16 cellular contexts compared by ENCODE assay signal in the genomic region with DNA sequence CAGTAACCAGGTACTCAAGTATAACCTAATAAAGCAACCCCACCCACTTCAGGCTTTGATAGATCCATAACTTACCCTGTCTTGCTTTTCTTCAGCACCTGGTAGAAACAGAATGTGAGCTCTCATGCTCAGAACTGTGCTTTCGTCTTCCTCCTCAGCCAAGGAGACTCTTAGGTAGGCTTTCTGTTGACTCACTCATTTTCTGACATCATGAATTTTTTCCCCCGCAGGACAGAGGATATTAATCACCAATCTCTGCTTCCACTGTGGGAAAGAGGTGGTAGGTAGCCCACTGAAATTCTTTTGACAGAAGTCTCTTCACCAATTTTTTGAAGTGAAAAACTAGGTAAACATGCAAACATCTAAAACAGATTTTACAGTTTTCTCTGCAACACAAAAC.
"Had no signal": no experiment of that assay in that cellular context is flagged by ENCODE, and none has a peak within 500 bp of the region (broad histone marks: within the 10 kb centered on the region; RNA-seq: fewer than 3 reads in every experiment).

No MANE protein-coding gene starts in this region.

- H3K9me3 Mint-ChIP-seq: activated B cell treated with CpG ODN at 0.5 μM for 24 hours; activated CD4-positive, alpha-beta T cell treated with anti-CD3 and anti-CD28 coated beads, Interleukin-2, amount 10 ng/mL, durations not matched to agents 24 days and 14 days; activated T-helper 1 cell treated with anti-CD3 and anti-CD28 coated beads, Interleukin-12 subunit alpha, Interleukin-12 subunit beta, Interleukin-2, Interleukin-4 antibody, amounts not matched to agents 30 ng/mL and 10 ng/mL and 1 ng/mL, durations not matched to agents 14 hours and 24 hours and 36 hours; nephron had no signal

- DNase-seq: activated B cell treated with CpG ODN at 0.5 μM for 24 hours; activated CD4-positive, alpha-beta T cell treated with anti-CD3 and anti-CD28 coated beads, Interleukin-2, amount 10 ng/mL, durations not matched to agents 24 days and 14 days; activated CD8-positive, alpha-beta memory T cell treated with anti-CD3 and anti-CD28 coated beads for 24 hours; activated naive CD4-positive, alpha-beta T cell treated with Interleukin-2 at 50 U/mL for 16 hours; aorta; dorsolateral prefrontal cortex; right cardiac atrium; stomach; T-helper 2 cell; testis; upper lobe of right lung had no signal

- H3K4me2 ChIP-seq: hepatocyte had no signal

- H2AFZ ChIP-seq: hepatocyte had no signal

- H3K4me1 Mint-ChIP-seq: activated B cell treated with CpG ODN at 0.5 μM for 24 hours; activated CD4-positive, alpha-beta T cell treated with anti-CD3 and anti-CD28 coated beads, Interleukin-2, amount 10 ng/mL, durations not matched to agents 24 days and 14 days; nephron had no signal

- H3K27ac ChIP-seq: cardiac muscle cell, dorsolateral prefrontal cortex, hepatocyte, stomach, testis, upper lobe of right lung had no signal

- H3K27me3 ChIP-seq: cardiac muscle cell, dorsolateral prefrontal cortex, hepatocyte, stomach, testis, upper lobe of right lung had no signal

- H3K9me3 ChIP-seq: stomach, testis, upper lobe of right lung had no signal

- H3K4me3 ChIP-seq: cardiac muscle cell, dorsolateral prefrontal cortex, hepatocyte, stomach, testis, upper lobe of right lung had no signal

- ATAC-seq: right cardiac atrium, upper lobe of right lung had no signal

- H3K27me3 Mint-ChIP-seq: activated B cell treated with CpG ODN at 0.5 μM for 24 hours; activated CD4-positive, alpha-beta T cell treated with anti-CD3 and anti-CD28 coated beads, Interleukin-2, amount 10 ng/mL, durations not matched to agents 24 days and 14 days; progenitor cell of endocrine pancreas had no signal

- H3K4me3 Mint-ChIP-seq: activated B cell treated with CpG ODN at 0.5 μM for 24 hours; activated CD4-positive, alpha-beta T cell treated with anti-CD3 and anti-CD28 coated beads, Interleukin-2, amount 10 ng/mL, durations not matched to agents 24 days and 14 days; activated T-helper 1 cell treated with anti-CD3 and anti-CD28 coated beads, Interleukin-12 subunit alpha, Interleukin-12 subunit beta, Interleukin-2, Interleukin-4 antibody, amounts not matched to agents 30 ng/mL and 10 ng/mL and 1 ng/mL, durations not matched to agents 14 hours and 24 hours and 36 hours; nephron had no signal

- H3K4me1 ChIP-seq: stomach, testis, upper lobe of right lung had no signal

- H3K27ac Mint-ChIP-seq: activated B cell treated with CpG ODN at 0.5 μM for 24 hours; activated CD4-positive, alpha-beta T cell treated with anti-CD3 and anti-CD28 coated beads, Interleukin-2, amount 10 ng/mL, durations not matched to agents 24 days and 14 days; activated T-helper 1 cell treated with anti-CD3 and anti-CD28 coated beads, Interleukin-12 subunit alpha, Interleukin-12 subunit beta, Interleukin-2, Interleukin-4 antibody, amounts not matched to agents 30 ng/mL and 10 ng/mL and 1 ng/mL, durations not matched to agents 14 hours and 24 hours and 36 hours; nephron; progenitor cell of endocrine pancreas had no signal

- H3K36me3 ChIP-seq: cardiac muscle cell, stomach, upper lobe of right lung had no signal

- H3K79me2 ChIP-seq: hepatocyte had no signal
